10 cellular contexts compared by ENCODE assay signal in genomic region chr10:101901340-101901739, GRCh38. TPM values are rescaled to one million over a fixed set of nuclear protein-coding genes. Genes with fewer than 3 reads are reported as not detected.
A peak's percentile ranks its signal among the peaks of the same experiment; 100 is the strongest.
DNase-seq lines count a peak whose midpoint lies in the region; ATAC-seq and TF ChIP-seq lines count a peak whose summit lies in the region.
"Had no signal": no experiment of that assay in that cellular context is flagged by ENCODE, and none has a peak within 500 bp of the region (broad histone marks: within the 10 kb centered on the region; RNA-seq: fewer than 3 reads in every experiment).

No MANE protein-coding gene starts in this region.

- no peak overlapping the region for H3K4me3 ChIP-seq in spleen

- peak overlapping the region in 4 of 8 donors; percentile 49 to 77 (median 52) for H3K27ac ChIP-seq in spleen

- no peaks in the 10 kb centered on the region for H3K27me3 ChIP-seq in spleen (replicated peaks in 1 of 7)

- WGBS in spleen, 5 donors = 51 to 82% (median 78%) methylated on average over 6 of the region's 6 CpGs

- DNase-seq in NCI-H2227 (lab: John Stamatoyannopoulos, UW; ENCODE audit: unreplicated experiment) = peak; percentile 46
- DNase-seq in NCI-H2227 treated with DMSO at 0.1 percent for 48 hours (lab: John Stamatoyannopoulos, UW) = no peak
- peak; percentile 24 for DNase-seq in NCI-H1105 treated with DMSO at 0.1 percent for 48 hours (lab: John Stamatoyannopoulos, UW)
- DNase-seq in spleen = peak; percentile 85
- DNase-seq in stimulated activated naive CD4-positive, alpha-beta T cell (lab: John Stamatoyannopoulos, UW) = no peak
- DNase-seq in NOMO-1 treated with DMSO at 0.1 percent for 48 hours (lab: John Stamatoyannopoulos, UW; ENCODE audit: unreplicated experiment) = no peak
- no peak for DNase-seq in NCI-H82 treated with DMSO at 0.1 percent for 48 hours (lab: John Stamatoyannopoulos, UW; ENCODE audit: unreplicated experiment)

- H3K9me3 ChIP-seq in spleen = no peaks in the 10 kb centered on the region

- TF ChIP-seq POLR2A in spleen (IDR thresholded peaks at IDR 0.05) = no peak

- H3K4me1 ChIP-seq in spleen = peaks cover 3 to 63% (median 25%) of the 10 kb centered on the region in 6 donors

- intact Hi-C loops in spleen (cut with DNase I; ENCODE audit: low total_unique reads) = no loop called here

- peak; percentile 62 for ATAC-seq in HG02610 (IDR thresholded peaks at IDR 0.05; ENCODE audit: unreplicated experiment)
- ATAC-seq: HCT116, Panc1 had no signal

- peak in 8 of 11 experiments; percentile 10 to 51 (median 30) for TF ChIP-seq CTCF in spleen (IDR thresholded peaks at IDR 0.05 in 8 of 11, conservative IDR thresholded peaks at IDR 0.05 in 3 of 11)

- H3K36me3 ChIP-seq in spleen = peaks cover 0 to 30% (median 2%) of the 10 kb centered on the region in 6 donors

RNA-seq across cellular contexts. Expression of gene KCNIP2, which starts 57.7 kb away (rescaled TPM):
- total RNA-seq in spleen = 1 to 10 TPM; 4.2 to 8.6 (median 6.5) TPM
- 1 to 10 TPM in 2 of 3 donors, under 1 TPM in 1; 1.00 to 1.7 (median 1.3) TPM for polyA plus RNA-seq in spleen

Comparison
In these comparisons a context has a peak if more than half of its experiments do, and no peak if none do; other contexts are left out.
1. DNase-seq: peak in NCI-H2227 (single experiment), NCI-H1105 treated with DMSO at 0.1 percent for 48 hours (single experiment) and spleen (single experiment); none in NCI-H2227 treated with DMSO at 0.1 percent for 48 hours (single experiment), stimulated activated naive CD4-positive, alpha-beta T cell (0 of 6), NOMO-1 treated with DMSO at 0.1 percent for 48 hours (single experiment) and NCI-H82 treated with DMSO at 0.1 percent for 48 hours (single experiment).